9 cellular contexts compared by ENCODE assay signal in genomic region chr15:36831125-36831914, GRCh38.
DNase-seq lines count a peak whose midpoint lies in the region; ATAC-seq and TF ChIP-seq lines count a peak whose summit lies in the region.
"Had no signal": no experiment of that assay in that cellular context is flagged by ENCODE, and none has a peak within 500 bp of the region (broad histone marks: within the 10 kb centered on the region; RNA-seq: fewer than 3 reads in every experiment).

No MANE protein-coding gene starts in this region.

- H3K27ac Mint-ChIP-seq in activated CD4-positive, alpha-beta memory T cell treated with anti-CD3 and anti-CD28 coated beads for 36 hours, result no peak overlapping the region

- intact Hi-C loops in left cardiac atrium (cut with DNase I), result no loop called here
- intact Hi-C loops in activated CD4-positive, alpha-beta memory T cell treated with anti-CD3 and anti-CD28 coated beads for 36 hours (cut with micrococcal nuclease), result no loop called here

- no peak for TF ChIP-seq EP300 in suprapubic skin (IDR thresholded peaks at IDR 0.05)

- H3K9me3 ChIP-seq in adipocyte (ENCODE audit: control insufficient read depth, low read length), result no peaks in the 10 kb centered on the region
- H3K9me3 ChIP-seq in suprapubic skin, result no peaks in the 10 kb centered on the region

- H3K27me3 ChIP-seq in BJ (ENCODE audit: control insufficient read depth, insufficient read depth, low read length) (no peaks in the 10 kb centered on the region), adipocyte (replicated peaks; ENCODE audit: control insufficient read depth, insufficient read depth, low read length) (no peaks in the 10 kb centered on the region), suprapubic skin (no peaks in the 10 kb centered on the region)

- POLR2A ChIA-PET in BJ (lab: Charles Lee), result interaction anchor here (0.7 kb wide), 1 partner anchor 271 kb away, joined by 3 read pairs; no protein-coding TSS in a partner anchor
- POLR2A ChIA-PET in activated CD4-positive, alpha-beta memory T cell treated with anti-CD3 and anti-CD28 coated beads for 36 hours (lab: Charles Lee), result no interaction called here

- DNase-seq in BJ (ENCODE audit: low read depth), result peak; percentile 62
- peak; percentile 31 for DNase-seq in adipocyte (ENCODE audit: low read depth)
- DNase-seq in left cardiac atrium, result no peak
- no peak for DNase-seq in suprapubic skin (ENCODE audit: low spot score in 2 of 2)
- DNase-seq in activated CD4-positive, alpha-beta memory T cell treated with anti-CD3 and anti-CD28 coated beads for 36 hours, result no peak
- DNase-seq in NCI-H1417 (lab: John Stamatoyannopoulos, UW), result no peak

- H3K4me1 ChIP-seq in adipocyte (ENCODE audit: control insufficient read depth, insufficient read depth, low read length) (peaks cover 4% of the 10 kb centered on the region), suprapubic skin (no peaks in the 10 kb centered on the region)

- peaks cover 8% of the 10 kb centered on the region for H3K27me3 Mint-ChIP-seq in activated CD4-positive, alpha-beta memory T cell treated with anti-CD3 and anti-CD28 coated beads for 36 hours

- TF ChIP-seq CTCF in BJ (IDR thresholded peaks at IDR 0.05; ENCODE audit: insufficient read depth, low read depth, low read length) (no peak), suprapubic skin (IDR thresholded peaks at IDR 0.05) (no peak)

- CTCF ChIA-PET in BJ (lab: Yijun Ruan, JAX), result no interaction called here
- CTCF ChIA-PET in activated CD4-positive, alpha-beta memory T cell treated with anti-CD3 and anti-CD28 coated beads for 36 hours (lab: Charles Lee), result no interaction called here

- no peaks in the 10 kb centered on the region for H3K9me3 Mint-ChIP-seq in activated CD4-positive, alpha-beta memory T cell treated with anti-CD3 and anti-CD28 coated beads for 36 hours

- H3K4me3 ChIP-seq in BJ (ENCODE audit: low read depth, low read length) (no peak overlapping the region), adipocyte (ENCODE audit: low read length) (no peak overlapping the region), suprapubic skin (no peak overlapping the region)

- H3K9ac ChIP-seq in adipocyte (ENCODE audit: low read length), result no peak overlapping the region

- no peaks in the 10 kb centered on the region for H3K4me1 Mint-ChIP-seq in activated CD4-positive, alpha-beta memory T cell treated with anti-CD3 and anti-CD28 coated beads for 36 hours (ENCODE audit: low read depth)

- H3K27ac ChIP-seq in suprapubic skin, result no peak overlapping the region

- WGBS in suprapubic skin, result 90% methylated on average over 2 of the region's 2 CpGs

- H3K4me3 Mint-ChIP-seq in activated CD4-positive, alpha-beta memory T cell treated with anti-CD3 and anti-CD28 coated beads for 36 hours, result no peak overlapping the region

- H3K36me3 Mint-ChIP-seq in activated CD4-positive, alpha-beta memory T cell treated with anti-CD3 and anti-CD28 coated beads for 36 hours, result no peaks in the 10 kb centered on the region

- no peak for TF ChIP-seq POLR2A in suprapubic skin (IDR thresholded peaks at IDR 0.05)

- peak; percentile 98 for ATAC-seq in GM19397 (IDR thresholded peaks at IDR 0.05; ENCODE audit: unreplicated experiment)
- ATAC-seq in HG03064 (IDR thresholded peaks at IDR 0.05; ENCODE audit: low read depth, unreplicated experiment), result peak; percentile 99
- no peak for ATAC-seq in left cardiac atrium
- ATAC-seq: activated CD4-positive, CD25-positive, alpha-beta regulatory T cell treated with anti-CD3 and anti-CD28 coated beads, Interleukin-2, amount 50 U/mL, for 24 hours had no signal

- H3K36me3 ChIP-seq in BJ (ENCODE audit: control insufficient read depth, insufficient read depth, low read length), result no peaks in the 10 kb centered on the region
- no peaks in the 10 kb centered on the region for H3K36me3 ChIP-seq in adipocyte (ENCODE audit: control insufficient read depth, insufficient read depth, low read length, severe bottlenecking)
- no peaks in the 10 kb centered on the region for H3K36me3 ChIP-seq in suprapubic skin

Comparison
In these comparisons a context has a peak if more than half of its experiments do, and no peak if none do; other contexts are left out.
1. DNase-seq: peak in BJ (single experiment) and adipocyte (single experiment); none in left cardiac atrium (single experiment), suprapubic skin (0 of 2), activated CD4-positive, alpha-beta memory T cell treated with anti-CD3 and anti-CD28 coated beads for 36 hours (single experiment) and NCI-H1417 (0 of 3).
2. ATAC-seq: peak in GM19397 (single experiment) and HG03064 (single experiment); none in left cardiac atrium (0 of 2).